ENCODE assay signal across 17 cellular contexts in the genomic region with DNA sequence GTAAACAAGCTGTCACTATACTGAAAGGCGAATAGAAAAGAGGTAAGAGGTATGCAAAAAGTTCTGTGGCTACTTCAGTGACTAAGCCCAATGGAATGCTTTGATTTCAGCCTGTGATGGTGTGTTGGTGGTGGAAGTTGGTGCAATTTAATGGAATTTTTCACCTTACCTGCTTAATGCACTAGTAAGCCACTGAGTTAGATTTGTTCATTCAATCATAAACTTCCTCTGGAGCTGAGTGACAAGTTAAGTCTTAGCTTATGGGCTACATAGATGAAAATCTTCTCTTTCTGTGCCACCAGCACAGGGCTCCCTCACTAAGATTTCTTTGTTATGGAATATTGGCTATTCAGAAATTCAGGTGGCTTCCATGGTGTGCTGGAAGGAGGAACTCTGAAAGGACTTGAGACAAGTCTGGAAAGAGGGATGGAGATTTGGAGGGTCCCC. TPM values are rescaled to one million over a fixed set of nuclear protein-coding genes. Genes with fewer than 3 reads are reported as not detected.
A peak's percentile ranks its signal among the peaks of the same experiment; 100 is the strongest.
DNase-seq lines count a peak whose midpoint lies in the region; ATAC-seq and TF ChIP-seq lines count a peak whose summit lies in the region.
"Had no signal": no experiment of that assay in that cellular context is flagged by ENCODE, and none has a peak within 500 bp of the region (broad histone marks: within the 10 kb centered on the region; RNA-seq: fewer than 3 reads in every experiment).

No MANE protein-coding gene starts in this region.

- TF ChIP-seq CTCF in HCT116 (IDR thresholded peaks at IDR 0.05 in 2 of 3, conservative IDR thresholded peaks at IDR 0.05 in 1 of 3; ENCODE audit: borderline replicate concordance in 1 of 3, insufficient read depth in 1 of 3, low read depth in 2 of 3, low read length in 2 of 3) (no peak), SK-N-SH (IDR thresholded peaks at IDR 0.05) (no peak), fibroblast of the aortic adventitia (IDR thresholded peaks at IDR 0.05; ENCODE audit: insufficient read depth, low read length) (no peak), neural progenitor cell (IDR thresholded peaks at IDR 0.05) (no peak), GM13976 (IDR thresholded peaks at IDR 0.05; ENCODE audit: borderline replicate concordance, control extremely low read depth, extremely low read depth, insufficient read depth, missing control alignments) (no peak), thyroid gland (IDR thresholded peaks at IDR 0.05) (no peak)

- no peak overlapping the region for H3K27ac Mint-ChIP-seq in neural progenitor cell
- no peak overlapping the region for H3K27ac Mint-ChIP-seq in T-helper 2 cell treated with Interferon-gamma antibody and Interleukin-4, amounts not matched to agents 5 μg/mL and 100 μg/mL, for 36 hours
- no peak overlapping the region for H3K27ac Mint-ChIP-seq in natural killer cell treated with Interleukin-12 subunit alpha and Interleukin-12 subunit beta and Interleukin-15 and Interleukin-18, amount 100 ng/mL, for 72 hours
- H3K27ac Mint-ChIP-seq: activated CD4-positive, alpha-beta T cell treated with anti-CD3 and anti-CD28 coated beads, Interleukin-2, amount 10 ng/mL, durations not matched to agents 7 days and 5 days; naive B cell had no signal

- H4K20me1 ChIP-seq in HCT116 (ENCODE audit: insufficient read depth) (no peaks in the 10 kb centered on the region), SK-N-SH (ENCODE audit: insufficient read depth) (no peaks in the 10 kb centered on the region), neural progenitor cell (ENCODE audit: low read depth) (no peaks in the 10 kb centered on the region)

- H3F3A ChIP-seq in SK-N-SH (replicated peaks; ENCODE audit: insufficient read depth) (no peaks in the 10 kb centered on the region), neural progenitor cell (ENCODE audit: low read depth) (no peaks in the 10 kb centered on the region)

- peaks cover 3% of the 10 kb centered on the region for H3K27me3 Mint-ChIP-seq in neural progenitor cell (ENCODE audit: insufficient read depth, low read depth)
- H3K27me3 Mint-ChIP-seq in T-helper 2 cell treated with Interferon-gamma antibody and Interleukin-4, amounts not matched to agents 5 μg/mL and 100 μg/mL, for 36 hours (ENCODE audit: low read depth) = peaks cover 7% of the 10 kb centered on the region
- H3K27me3 Mint-ChIP-seq in natural killer cell treated with Interleukin-12 subunit alpha and Interleukin-12 subunit beta and Interleukin-15 and Interleukin-18, amount 100 ng/mL, for 72 hours = peaks cover 21 to 38% of the 10 kb centered on the region in 2 donors

- TF ChIP-seq RAD21 in HCT116 (IDR thresholded peaks at IDR 0.05; ENCODE audit: low read depth) (no peak), SK-N-SH (IDR thresholded peaks at IDR 0.05; ENCODE audit: low read length) (no peak)

- no peak overlapping the region for H3K4me3 Mint-ChIP-seq in neural progenitor cell
- no peak overlapping the region for H3K4me3 Mint-ChIP-seq in T-helper 2 cell treated with Interferon-gamma antibody and Interleukin-4, amounts not matched to agents 5 μg/mL and 100 μg/mL, for 36 hours
- no peak overlapping the region for H3K4me3 Mint-ChIP-seq in natural killer cell treated with Interleukin-12 subunit alpha and Interleukin-12 subunit beta and Interleukin-15 and Interleukin-18, amount 100 ng/mL, for 72 hours
- H3K4me3 Mint-ChIP-seq: activated CD4-positive, alpha-beta T cell treated with anti-CD3 and anti-CD28 coated beads, Interleukin-2, amount 10 ng/mL, durations not matched to agents 7 days and 5 days; naive B cell had no signal

- TF ChIP-seq EP300 in SK-N-SH (IDR thresholded peaks at IDR 0.05; ENCODE audit: borderline replicate concordance in 1 of 2, low read depth in 1 of 2, low read length in 1 of 2) = no peak

- H3K79me2 ChIP-seq in HCT116 (ENCODE audit: insufficient read depth, low read length) (no peaks in the 10 kb centered on the region), SK-N-SH (ENCODE audit: insufficient read depth) (no peaks in the 10 kb centered on the region), neural progenitor cell (ENCODE audit: low read depth) (no peaks in the 10 kb centered on the region)

- RAD21 ChIA-PET in HCT116 (lab: Charles Lee; ENCODE audit: low non-redundant PET in 1 of 2, low total read pairs in 2 of 2, uncharacterized antibody in 2 of 2, unreplicated experiment in 2 of 2) = no interaction called here

- H3K4me1 Mint-ChIP-seq in neural progenitor cell = peaks cover 3% of the 10 kb centered on the region
- peaks cover 4% of the 10 kb centered on the region for H3K4me1 Mint-ChIP-seq in T-helper 2 cell treated with Interferon-gamma antibody and Interleukin-4, amounts not matched to agents 5 μg/mL and 100 μg/mL, for 36 hours (ENCODE audit: low read depth)
- peaks cover 0 to 7% of the 10 kb centered on the region in 2 donors for H3K4me1 Mint-ChIP-seq in natural killer cell treated with Interleukin-12 subunit alpha and Interleukin-12 subunit beta and Interleukin-15 and Interleukin-18, amount 100 ng/mL, for 72 hours (ENCODE audit: low read depth in 2 of 2)
- H3K4me1 Mint-ChIP-seq: naive B cell had no signal

- peak; percentile 50; the same call in 1 of the 2 replicates for ATAC-seq in HCT116
- no peak for ATAC-seq in natural killer cell treated with Interleukin-12 subunit alpha and Interleukin-12 subunit beta and Interleukin-15 and Interleukin-18, amount 100 ng/mL, for 72 hours
- ATAC-seq: gastrocnemius medialis, left ventricle myocardium superior had no signal

- POLR2A ChIA-PET in HCT116 (lab: Charles Lee) = no interaction called here
- POLR2A ChIA-PET in SK-N-SH (lab: Yijun Ruan, JAX) = no interaction called here

- TF ChIP-seq POLR2A in HCT116 (IDR thresholded peaks at IDR 0.05; ENCODE audit: borderline replicate concordance, extremely low read depth, insufficient read depth, insufficient read length) (no peak), thyroid gland (IDR thresholded peaks at IDR 0.05) (no peak)

- in situ Hi-C loops in GM13976 (cut with MboI; ENCODE audit: low sequenced_read_pairs, unreplicated experiment) = no loop called here

- peak overlapping the region; percentile 5; the same call in 1 of the 2 replicates for H3K4me2 ChIP-seq in HCT116 (ENCODE audit: low read length)
- H3K4me2 ChIP-seq in SK-N-SH = no peak overlapping the region
- H3K4me2 ChIP-seq in neural progenitor cell = no peak overlapping the region

- no peak overlapping the region for H2AFZ ChIP-seq in HCT116 (ENCODE audit: low read depth, low read length, poor library complexity, severe bottlenecking)
- no peak overlapping the region for H2AFZ ChIP-seq in SK-N-SH (ENCODE audit: low read depth)
- H2AFZ ChIP-seq in neural progenitor cell (replicated peaks) = no peak overlapping the region

- H3K36me3 ChIP-seq in HCT116 (ENCODE audit: control insufficient read depth in 1 of 2, insufficient read depth in 2 of 2, low read length in 2 of 2) (no peaks in the 10 kb centered on the region), SK-N-SH (replicated peaks in 1 of 2; ENCODE audit: control insufficient read depth in 1 of 2, insufficient read depth in 2 of 2, low read length in 1 of 2) (no peaks in the 10 kb centered on the region), neural progenitor cell (no peaks in the 10 kb centered on the region), thyroid gland (no peaks in the 10 kb centered on the region)
- H3K36me3 ChIP-seq: gastrocnemius medialis had no signal

- H3K27me3 ChIP-seq in HCT116 (ENCODE audit: insufficient read depth, low read length) (no peaks in the 10 kb centered on the region), SK-N-SH (ENCODE audit: insufficient read depth) (no peaks in the 10 kb centered on the region), neural progenitor cell (no peaks in the 10 kb centered on the region), thyroid gland (no peaks in the 10 kb centered on the region)
- H3K27me3 ChIP-seq: gastrocnemius medialis had no signal

- H3K27ac ChIP-seq in HCT116 (ENCODE audit: low read depth, low read length) (no peak overlapping the region), SK-N-SH (ENCODE audit: low read depth in 2 of 2, low read length in 1 of 2) (no peak overlapping the region), neural progenitor cell (no peak overlapping the region), thyroid gland (no peak overlapping the region)
- H3K27ac ChIP-seq: gastrocnemius medialis had no signal

- CTCF ChIA-PET in HCT116 (lab: Charles Lee) (no interaction called here), SK-N-SH (lab: Yijun Ruan, JAX) (interaction anchor here (1.7 kb wide), 1 partner anchor 170 kb away, joined by 4 read pairs; no protein-coding TSS in a partner anchor)

- WGBS in SK-N-SH (ENCODE audit: low lambda C conversion rate) = 85% methylated on average over 1 of the region's 1 CpG
- WGBS in thyroid gland, 2 donors = 71 to 87% methylated on average over 1 of the region's 1 CpG

- H3K9me3 Mint-ChIP-seq in neural progenitor cell = peaks cover 10% of the 10 kb centered on the region
- no peaks in the 10 kb centered on the region for H3K9me3 Mint-ChIP-seq in T-helper 2 cell treated with Interferon-gamma antibody and Interleukin-4, amounts not matched to agents 5 μg/mL and 100 μg/mL, for 36 hours
- H3K9me3 Mint-ChIP-seq in natural killer cell treated with Interleukin-12 subunit alpha and Interleukin-12 subunit beta and Interleukin-15 and Interleukin-18, amount 100 ng/mL, for 72 hours = no peaks in the 10 kb centered on the region
- H3K9me3 Mint-ChIP-seq: activated CD4-positive, alpha-beta T cell treated with anti-CD3 and anti-CD28 coated beads, Interleukin-2, amount 10 ng/mL, durations not matched to agents 7 days and 5 days had no signal

- H3K9me2 ChIP-seq in HCT116 (ENCODE audit: insufficient read depth) = no peaks in the 10 kb centered on the region; the same call in 1 of the 2 replicates
- no peaks in the 10 kb centered on the region for H3K9me2 ChIP-seq in SK-N-SH

- peak; percentile 18 for DNase-seq in HCT116 (ENCODE audit: low read depth, low spot score)
- no peak for DNase-seq in SK-N-SH
- DNase-seq in fibroblast of the aortic adventitia (ENCODE audit: low read depth) = peak; percentile 25
- DNase-seq in neural progenitor cell (ENCODE audit: low spot score) = peak; percentile 15
- DNase-seq in GM13976 (ENCODE audit: low spot score) = no peak
- no peak for DNase-seq in T-helper 2 cell treated with Interferon-gamma antibody and Interleukin-4, amounts not matched to agents 5 μg/mL and 100 μg/mL, for 36 hours (ENCODE audit: low spot score)
- no peak for DNase-seq in natural killer cell treated with Interleukin-12 subunit alpha and Interleukin-12 subunit beta and Interleukin-15 and Interleukin-18, amount 100 ng/mL, for 72 hours (ENCODE audit: low spot score)
- DNase-seq in thyroid gland = no peak
- DNase-seq: activated CD4-positive, alpha-beta T cell treated with anti-CD3 and anti-CD28 coated beads, Interleukin-2, amount 10 ng/mL, durations not matched to agents 7 days and 5 days; dermis blood vessel endothelial cell; gastrocnemius medialis; KG1; left ventricle myocardium superior; naive B cell; NCI-H69; stimulated activated CD4-positive, alpha-beta T cell treated with anti-CD3 and anti-CD28 coated beads, Interleukin-1b, Interleukin-23, amount 100 ng/mL, for 48 hours had no signal

- no peaks in the 10 kb centered on the region for H3K36me3 Mint-ChIP-seq in neural progenitor cell
- H3K36me3 Mint-ChIP-seq in T-helper 2 cell treated with Interferon-gamma antibody and Interleukin-4, amounts not matched to agents 5 μg/mL and 100 μg/mL, for 36 hours (ENCODE audit: low read depth) = no peaks in the 10 kb centered on the region
- no peaks in the 10 kb centered on the region for H3K36me3 Mint-ChIP-seq in natural killer cell treated with Interleukin-12 subunit alpha and Interleukin-12 subunit beta and Interleukin-15 and Interleukin-18, amount 100 ng/mL, for 72 hours
- H3K36me3 Mint-ChIP-seq: naive B cell had no signal

- peaks cover 5 to 8% of the 10 kb centered on the region in 2 experiments; a peak in 3 of 4 replicates for H3K4me1 ChIP-seq in HCT116 (ENCODE audit: control insufficient read depth in 1 of 2, insufficient read depth in 2 of 2, low read length in 2 of 2)
- peaks cover 0 to 3% of the 10 kb centered on the region in 2 experiments; a peak in 1 of 4 replicates for H3K4me1 ChIP-seq in SK-N-SH (ENCODE audit: control insufficient read depth in 1 of 2, insufficient read depth in 2 of 2, low read depth in 1 of 2, low read length in 1 of 2)
- no peaks in the 10 kb centered on the region for H3K4me1 ChIP-seq in neural progenitor cell
- no peaks in the 10 kb centered on the region for H3K4me1 ChIP-seq in thyroid gland
- H3K4me1 ChIP-seq: gastrocnemius medialis had no signal

- no TSS peak for BruUV-seq in HCT116 (replicated peaks; lab: Mats Ljungman, UMichigan)

- H3K4me3 ChIP-seq in HCT116 (replicated peaks in 1 of 2; ENCODE audit: low read depth in 1 of 2, low read length in 2 of 2) (no peak overlapping the region), SK-N-SH (ENCODE audit: low read depth in 2 of 2, low read length in 1 of 2) (no peak overlapping the region), fibroblast of the aortic adventitia (ENCODE audit: low read depth, low read length) (no peak overlapping the region), neural progenitor cell (no peak overlapping the region), thyroid gland (replicated peaks in 1 of 3) (no peak overlapping the region)
- H3K4me3 ChIP-seq: gastrocnemius medialis had no signal

- intact Hi-C loops in HCT116 (cut with micrococcal nuclease) (no loop called here), thyroid gland (cut with DNase I) (no loop called here)

- H3K9ac ChIP-seq in HCT116 (ENCODE audit: low read length) (no peak overlapping the region), SK-N-SH (no peak overlapping the region), neural progenitor cell (no peak overlapping the region)

- no peaks in the 10 kb centered on the region for H3K9me3 ChIP-seq in HCT116 (ENCODE audit: control insufficient read depth in 1 of 2, insufficient read depth in 1 of 2, low read depth in 1 of 2, low read length in 2 of 2)
- H3K9me3 ChIP-seq in SK-N-SH = no peaks in the 10 kb centered on the region
- no peaks in the 10 kb centered on the region for H3K9me3 ChIP-seq in neural progenitor cell (ENCODE audit: low read depth)
- no peaks in the 10 kb centered on the region for H3K9me3 ChIP-seq in thyroid gland
- H3K9me3 ChIP-seq: gastrocnemius medialis had no signal

RNA-seq across cellular contexts. Expression of a gene that starts 8.3 kb away (rescaled TPM):
- not detected for total RNA-seq in HCT116 (2021; ENCODE audit: unreplicated experiment)
- polyA plus RNA-seq in HCT116 (2012) = not detected in 2 replicates
- polyA plus RNA-seq in SK-N-SH (2012; rRNA removed) = 13.6 and 14.0 TPM in 2 replicates
- 15.4 and 16.3 TPM in 2 replicates for polyA plus RNA-seq in SK-N-SH (2012; cell fraction: cytosol; rRNA removed)
- 4.6 and 5.9 TPM in 2 replicates for polyA plus RNA-seq in SK-N-SH (2012; cell fraction: nucleus; rRNA removed)
- total RNA-seq in fibroblast of the aortic adventitia (ENCODE audit: low replicate concordance) = 3.4 and 16.4 TPM in 2 replicates
- 5.0 and 8.5 TPM in 2 replicates for total RNA-seq in neural progenitor cell (ENCODE audit: low replicate concordance)
- under 1 TPM in 1 of 2 donors, not detected in 1; 0.50 TPM for total RNA-seq in natural killer cell treated with Interleukin-12 subunit alpha and Interleukin-12 subunit beta and Interleukin-15 and Interleukin-18, amount 100 ng/mL, for 72 hours
- total RNA-seq in thyroid gland = not detected
- total RNA-seq: activated CD4-positive, alpha-beta T cell treated with anti-CD3 and anti-CD28 coated beads, Interleukin-2, amount 10 ng/mL, durations not matched to agents 7 days and 5 days; dermis blood vessel endothelial cell; T-helper 2 cell treated with Interferon-gamma antibody and Interleukin-4, amounts not matched to agents 100 ng/mL and 5 ng/mL, for 36 hours had no signal

Comparison
In these comparisons a context has a peak if more than half of its experiments do, and no peak if none do; other contexts are left out.
1. DNase-seq: peak in HCT116 (single experiment), fibroblast of the aortic adventitia (single experiment) and neural progenitor cell (single experiment); none in SK-N-SH (single experiment), GM13976 (single experiment), T-helper 2 cell treated with Interferon-gamma antibody and Interleukin-4, amounts not matched to agents 5 μg/mL and 100 μg/mL, for 36 hours (single experiment), natural killer cell treated with Interleukin-12 subunit alpha and Interleukin-12 subunit beta and Interleukin-15 and Interleukin-18, amount 100 ng/mL, for 72 hours (single experiment) and thyroid gland (0 of 2).